Comparison of ENCODE assay signal across 1 cellular context in genomic region chr7:1240296-1240820, GRCh38.
TF ChIP-seq lines count a peak whose summit lies in the region.

No MANE protein-coding gene starts in this region.

TF ChIP-seq in GM23338, 12 proteins besides CTCF, POLR2A, EP300 and RAD21 (continued from another document):
- TF ChIP-seq ETS1 (IDR thresholded peaks at IDR 0.05) = no peak
- no peak for TF ChIP-seq ZNF331 (CRISPR knock-in tag; IDR thresholded peaks at IDR 0.05; ENCODE audit: low read depth)
- no peak for TF ChIP-seq NANOG (IDR thresholded peaks at IDR 0.05; ENCODE audit: borderline replicate concordance)
